ENCODE assay signal across 11 cellular contexts in genomic region chr2:109214651-109215371, GRCh38.
A peak's percentile ranks its signal among the peaks of the same experiment; 100 is the strongest.
DNase-seq lines count a peak whose midpoint lies in the region; ATAC-seq and TF ChIP-seq lines count a peak whose summit lies in the region.
"Had no signal": no experiment of that assay in that cellular context is flagged by ENCODE, and none has a peak within 500 bp of the region (broad histone marks: within the 10 kb centered on the region; RNA-seq: fewer than 3 reads in every experiment).

No MANE protein-coding gene starts in this region.

- DNase-seq in stimulated activated CD4-positive, alpha-beta T cell treated with anti-CD3 and anti-CD28 coated beads, Interleukin-15, amount 100 ng/mL, for 24 hours: peak; percentile 27
- no peak for DNase-seq in stimulated activated CD4-positive, alpha-beta T cell treated with anti-CD3 and anti-CD28 coated beads, Interleukin-4, amount 100 ng/mL, for 24 hours
- DNase-seq in T-helper 17 cell (no peak), naive B cell (no peak), upper lobe of right lung (peak; percentile 43), RPMI8226 (no peak), cerebellum (ENCODE audit: low spot score) (no peak), NCI-H2171 treated with DMSO at 0.1 percent for 48 hours (lab: John Stamatoyannopoulos, UW) (no peak)
- DNase-seq: GOT3, heart left ventricle, mucosa of descending colon had no signal

- H3K4me3 Mint-ChIP-seq in T-helper 17 cell (peak overlapping the region; percentile 87), naive B cell (peak overlapping the region; percentile 60 to 86 (median 76))

- no peaks in the 10 kb centered on the region for H3K27me3 ChIP-seq in upper lobe of right lung
- H3K27me3 ChIP-seq: heart left ventricle had no signal

- H3K9me3 Mint-ChIP-seq in naive B cell: peaks cover 0 to 2% (median 0%) of the 10 kb centered on the region in 7 donors

- ATAC-seq in T-helper 17 cell (no peak), naive B cell (ENCODE audit: low read depth in 2 of 2) (no peak), upper lobe of right lung (no peak)

- no peaks in the 10 kb centered on the region for H3K36me3 ChIP-seq in upper lobe of right lung
- H3K36me3 ChIP-seq: heart left ventricle had no signal

- H3K4me3 ChIP-seq in upper lobe of right lung: no peak overlapping the region
- H3K4me3 ChIP-seq: heart left ventricle, mucosa of descending colon had no signal

- H3K27me3 Mint-ChIP-seq in T-helper 17 cell: peaks cover 97% of the 10 kb centered on the region
- H3K27me3 Mint-ChIP-seq in naive B cell: peaks cover 0 to 35% (median 0%) of the 10 kb centered on the region in 3 donors

- H3K27ac Mint-ChIP-seq in T-helper 17 cell (peak overlapping the region; percentile 91), naive B cell (peak overlapping the region in 4 of 6 donors; percentile 70 to 94 (median 88))

- H3K9me3 ChIP-seq in T-helper 17 cell (ENCODE audit: control insufficient read depth, low read length, poor library complexity, severe bottlenecking) (no peaks in the 10 kb centered on the region), upper lobe of right lung (no peaks in the 10 kb centered on the region)
- H3K9me3 ChIP-seq: heart left ventricle, mucosa of descending colon had no signal

- H3K4me1 Mint-ChIP-seq in T-helper 17 cell: peaks cover 58% of the 10 kb centered on the region
- H3K4me1 Mint-ChIP-seq in naive B cell: peaks cover 59 to 97% (median 82%) of the 10 kb centered on the region in 3 donors

- H3K36me3 Mint-ChIP-seq in T-helper 17 cell (ENCODE audit: low read depth) (no peaks in the 10 kb centered on the region), naive B cell (peaks cover 0 to 7% of the 10 kb centered on the region in 2 donors)

- H3K27ac ChIP-seq in upper lobe of right lung: no peak overlapping the region

- TF ChIP-seq CTCF in upper lobe of right lung (IDR thresholded peaks at IDR 0.05): no peak

- intact Hi-C loops in upper lobe of right lung (cut with DNase I): no loop called here

- H3K4me1 ChIP-seq in upper lobe of right lung: peaks cover 35% of the 10 kb centered on the region

Comparison
In these comparisons a context has a peak if more than half of its experiments do, and no peak if none do; other contexts are left out.
1. DNase-seq: peak in stimulated activated CD4-positive, alpha-beta T cell treated with anti-CD3 and anti-CD28 coated beads, Interleukin-15, amount 100 ng/mL, for 24 hours (single experiment) and upper lobe of right lung (single experiment); none in stimulated activated CD4-positive, alpha-beta T cell treated with anti-CD3 and anti-CD28 coated beads, Interleukin-4, amount 100 ng/mL, for 24 hours (single experiment), T-helper 17 cell (0 of 3), naive B cell (single experiment), RPMI8226 (single experiment), cerebellum (single experiment) and NCI-H2171 treated with DMSO at 0.1 percent for 48 hours (single experiment).